In the genomic region with DNA sequence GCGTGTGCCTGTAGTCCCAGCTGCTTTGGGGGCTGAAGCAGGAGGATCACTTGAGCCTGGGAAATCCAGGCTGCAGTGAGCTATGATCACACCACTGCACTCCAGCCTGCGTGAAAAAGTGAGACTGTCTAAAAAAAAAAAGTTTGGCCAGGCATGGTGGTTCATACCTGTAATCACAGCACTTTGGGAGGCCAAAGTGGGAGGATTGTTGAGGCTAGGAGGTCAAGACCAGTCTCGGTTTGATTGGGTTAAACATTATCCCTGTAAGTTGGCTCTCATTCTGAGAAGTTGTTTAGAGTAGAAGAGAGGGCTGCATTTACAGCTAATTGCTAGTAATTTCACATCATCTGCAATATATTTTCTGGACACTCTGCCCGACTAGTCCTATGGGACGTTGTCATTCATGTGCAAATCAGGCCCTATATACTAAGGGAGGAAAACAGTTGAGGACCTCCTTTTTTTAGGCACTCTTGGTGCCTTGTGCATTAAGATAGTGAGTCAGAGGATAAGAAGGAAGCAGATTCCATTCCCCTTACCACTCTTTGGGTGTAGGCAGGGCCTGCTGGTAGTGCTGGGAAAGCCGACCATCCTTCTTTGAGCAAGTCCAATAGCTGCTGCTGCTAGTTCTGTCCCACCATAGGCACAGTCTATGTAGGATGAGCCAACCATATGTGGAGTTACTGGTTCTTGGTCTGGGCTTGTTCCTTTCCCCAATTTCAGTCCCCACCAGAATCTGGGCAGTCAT, we compare ENCODE assay signal across 1 cellular context.
TF ChIP-seq lines count a peak whose summit lies in the region.

No MANE protein-coding gene starts in this region.

TF ChIP-seq in SK-N-SH treated with all-trans-retinoic acid at 6 μM for 48 hours, 23 proteins besides CTCF, POLR2A, EP300 and RAD21 (continued from another document):
- TF ChIP-seq, protein P1, sequence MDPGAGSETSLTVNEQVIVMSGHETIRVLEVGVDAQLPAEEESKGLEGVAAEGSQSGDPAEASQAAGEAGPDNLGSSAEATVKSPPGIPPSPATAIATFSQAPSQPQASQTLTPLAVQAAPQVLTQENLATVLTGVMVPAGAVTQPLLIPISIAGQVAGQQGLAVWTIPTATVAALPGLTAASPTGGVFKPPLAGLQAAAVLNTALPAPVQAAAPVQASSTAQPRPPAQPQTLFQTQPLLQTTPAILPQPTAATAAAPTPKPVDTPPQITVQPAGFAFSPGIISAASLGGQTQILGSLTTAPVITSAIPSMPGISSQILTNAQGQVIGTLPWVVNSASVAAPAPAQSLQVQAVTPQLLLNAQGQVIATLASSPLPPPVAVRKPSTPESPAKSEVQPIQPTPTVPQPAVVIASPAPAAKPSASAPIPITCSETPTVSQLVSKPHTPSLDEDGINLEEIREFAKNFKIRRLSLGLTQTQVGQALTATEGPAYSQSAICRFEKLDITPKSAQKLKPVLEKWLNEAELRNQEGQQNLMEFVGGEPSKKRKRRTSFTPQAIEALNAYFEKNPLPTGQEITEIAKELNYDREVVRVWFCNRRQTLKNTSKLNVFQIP (CRISPR knock-in tag; IDR thresholded peaks at IDR 0.05; ENCODE audit: borderline replicate concordance, low read depth), result no peak
